ENCODE assay signal across 14 cellular contexts in the genomic region with DNA sequence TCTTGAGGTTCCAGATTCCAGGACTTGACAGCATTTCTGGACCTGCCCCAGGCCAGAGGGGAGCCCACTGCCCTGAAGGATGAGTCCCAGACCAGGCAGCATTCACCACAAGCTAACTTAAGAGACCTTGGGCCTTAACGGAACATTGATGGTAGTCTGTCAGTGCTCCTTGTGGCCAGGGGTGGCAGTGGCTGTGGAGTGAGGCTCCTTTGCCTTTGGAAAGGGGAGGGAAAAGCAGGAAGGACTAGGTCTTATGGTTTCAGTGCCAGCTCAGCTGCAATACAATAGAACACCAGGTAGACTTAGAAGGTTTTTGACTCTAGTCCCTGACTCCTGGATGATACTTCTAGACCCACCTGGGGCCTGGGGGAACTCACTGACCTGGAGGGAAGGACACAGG. TPM values are rescaled to one million over a fixed set of nuclear protein-coding genes. Genes with fewer than 3 reads are reported as not detected.
"Had no signal": no experiment of that assay in that cellular context is flagged by ENCODE, and none has a peak within 500 bp of the region (broad histone marks: within the 10 kb centered on the region; RNA-seq: fewer than 3 reads in every experiment).

No MANE protein-coding gene starts in this region.

RNA-seq across cellular contexts. Expression of a gene that starts 11.3 kb away (rescaled TPM):
- total RNA-seq: activated B cell treated with CpG ODN at 0.5 μM for 24 hours; activated CD4-positive, alpha-beta memory T cell treated with anti-CD3 and anti-CD28 coated beads, Interleukin-2, amount 10 ng/mL, durations not matched to agents 7 days and 5 days; activated CD4-positive, alpha-beta T cell treated with anti-CD3 and anti-CD28 coated beads, Interleukin-2, amount 10 ng/mL, durations not matched to agents 7 days and 5 days; activated CD8-positive, alpha-beta memory T cell treated with anti-CD3 and anti-CD28 coated beads, Interleukin-2, amount 10 ng/mL, durations not matched to agents 7 days and 5 days; activated CD8-positive, alpha-beta T cell treated with anti-CD3 and anti-CD28 coated beads, Interleukin-2, amount 10 ng/mL, durations not matched to agents 7 days and 5 days; activated naive CD8-positive, alpha-beta T cell treated with anti-CD3 and anti-CD28 coated beads, Interleukin-2, amount 10 ng/mL, durations not matched to agents 7 days and 5 days; activated T-helper 2 cell treated with anti-CD3 and anti-CD28 coated beads, Interferon-gamma antibody, Interleukin-2, Interleukin-4, amounts not matched to agents 10 μg/mL and 5 μg/mL and 100 μg/mL, durations not matched to agents 14 hours and 24 hours and 36 hours; ascending aorta; cardiac septum; cerebellum; T-helper 1 cell treated with Interleukin-12 subunit alpha and Interleukin-12 subunit beta and Interleukin-4 antibody, amounts not matched to agents 30 ng/mL and 1 ng/mL, for 36 hours; T-helper 17 cell; T-helper 2 cell treated with Interferon-gamma antibody and Interleukin-4, amounts not matched to agents 100 ng/mL and 5 ng/mL, for 36 hours had no signal
- polyA plus RNA-seq: adipose tissue had no signal

RNA-seq across cellular contexts. Expression of a gene that starts 49.5 kb away (rescaled TPM):
- total RNA-seq: activated B cell treated with CpG ODN at 0.5 μM for 24 hours; activated CD4-positive, alpha-beta memory T cell treated with anti-CD3 and anti-CD28 coated beads, Interleukin-2, amount 10 ng/mL, durations not matched to agents 7 days and 5 days; activated CD4-positive, alpha-beta T cell treated with anti-CD3 and anti-CD28 coated beads, Interleukin-2, amount 10 ng/mL, durations not matched to agents 7 days and 5 days; activated CD8-positive, alpha-beta memory T cell treated with anti-CD3 and anti-CD28 coated beads, Interleukin-2, amount 10 ng/mL, durations not matched to agents 7 days and 5 days; activated CD8-positive, alpha-beta T cell treated with anti-CD3 and anti-CD28 coated beads, Interleukin-2, amount 10 ng/mL, durations not matched to agents 7 days and 5 days; activated T-helper 2 cell treated with anti-CD3 and anti-CD28 coated beads, Interferon-gamma antibody, Interleukin-2, Interleukin-4, amounts not matched to agents 10 μg/mL and 5 μg/mL and 100 μg/mL, durations not matched to agents 14 hours and 24 hours and 36 hours; ascending aorta; cardiac septum; cerebellum; T-helper 2 cell treated with Interferon-gamma antibody and Interleukin-4, amounts not matched to agents 100 ng/mL and 5 ng/mL, for 36 hours had no signal
